15 cellular contexts compared by ENCODE assay signal in the genomic region with DNA sequence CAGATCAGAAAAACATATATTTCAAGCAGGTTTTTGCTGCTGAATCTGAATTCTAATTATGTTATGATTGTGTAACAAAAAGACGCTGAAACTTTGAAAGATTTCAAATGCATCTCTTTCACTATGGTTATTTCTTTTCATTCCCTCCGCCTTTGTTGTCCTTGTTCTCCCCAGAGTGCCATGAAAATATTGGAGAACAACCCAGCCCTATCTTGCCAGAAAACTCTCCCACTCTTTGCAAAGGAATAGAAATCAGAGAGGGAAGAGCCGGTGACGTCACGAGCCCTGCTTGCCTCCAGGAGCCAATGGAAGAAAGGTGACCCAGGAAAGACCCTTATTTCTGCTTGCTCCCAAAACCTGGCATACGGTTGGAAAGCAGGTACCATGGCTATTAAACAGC. TPM values are rescaled to one million over a fixed set of nuclear protein-coding genes. Genes with fewer than 3 reads are reported as not detected.
A peak's percentile ranks its signal among the peaks of the same experiment; 100 is the strongest.
DNase-seq lines count a peak whose midpoint lies in the region; ATAC-seq, FAIRE-seq and TF ChIP-seq lines count a peak whose summit lies in the region.
"Had no signal": no experiment of that assay in that cellular context is flagged by ENCODE, and none has a peak within 500 bp of the region (broad histone marks: within the 10 kb centered on the region; RNA-seq: fewer than 3 reads in every experiment).

No MANE protein-coding gene starts in this region.

- 39% methylated on average over 6 of the region's 6 CpGs for WGBS in HepG2 (ENCODE audit: low lambda C conversion rate)
- 54% methylated on average over 5 of the region's 6 CpGs for WGBS in right lobe of liver (ENCODE audit: insufficient coverage, low coverage, low lambda C conversion rate, missing lambda C conversion rate)

- DNase-seq in HepG2 (ENCODE audit: low spot score) (no peak), right lobe of liver (no peak), head of caudate nucleus (peak in 22 of 42 donors; percentile 20 to 64 (median 44)), sciatic nerve (ENCODE audit: low spot score) (peak; percentile 77), NCI-H446 treated with DMSO at 0.1 percent for 48 hours (lab: John Stamatoyannopoulos, UW) (no peak), brain microvascular endothelial cell (no peak)
- DNase-seq: AML-193, Kasumi-1, NCI-H1930, NCI-H2171, SHP77 had no signal

- H3K27ac ChIP-seq in HepG2 (ENCODE audit: extremely low read length, insufficient read depth, low read length) (no peak overlapping the region), right lobe of liver (no peak overlapping the region), brain microvascular endothelial cell (no peak overlapping the region)
- H3K27ac ChIP-seq: A549 had no signal

- H3K9me3 ChIP-seq in HepG2 (ENCODE audit: low read length) (no peaks in the 10 kb centered on the region), right lobe of liver (no peaks in the 10 kb centered on the region)
- H3K9me3 ChIP-seq: A549 had no signal

- TF ChIP-seq POLR2A in HepG2 (IDR thresholded peaks at IDR 0.05; ENCODE audit: insufficient read depth in 1 of 2, low read depth in 2 of 2, low read length in 2 of 2) (no peak), right lobe of liver (IDR thresholded peaks at IDR 0.05) (no peak)

- no peaks in the 10 kb centered on the region for H3K4me1 ChIP-seq in HepG2 (ENCODE audit: insufficient read depth, low read length)
- peaks cover 0 to 5% (median 0%) of the 10 kb centered on the region in 4 donors for H3K4me1 ChIP-seq in right lobe of liver

- TF ChIP-seq CTCF in HepG2 (CRISPR knock-in tag; IDR thresholded peaks at IDR 0.05) (no peak), right lobe of liver (IDR thresholded peaks at IDR 0.05) (no peak), brain microvascular endothelial cell (IDR thresholded peaks at IDR 0.05; ENCODE audit: low read depth, low read length, missing control alignments) (no peak)

- no peak overlapping the region for H3K9ac ChIP-seq in HepG2 (ENCODE audit: insufficient read depth, low read depth, low read length)

- H3K27me3 ChIP-seq in HepG2 (ENCODE audit: control insufficient read depth in 1 of 2, insufficient read depth in 2 of 2, low read length in 2 of 2) (peaks cover 2 to 32% of the 10 kb centered on the region in 2 experiments; a peak in 4 of 5 replicates), right lobe of liver (no peaks in the 10 kb centered on the region), brain microvascular endothelial cell (replicated peaks) (peaks cover 35% of the 10 kb centered on the region)

- H3K4me3 ChIP-seq in HepG2 (replicated peaks in 1 of 3; ENCODE audit: insufficient read depth in 1 of 3, low read depth in 2 of 3, low read length in 3 of 3) (no peak overlapping the region), right lobe of liver (no peak overlapping the region), brain microvascular endothelial cell (ENCODE audit: low read depth, low read length) (no peak overlapping the region)
- H3K4me3 ChIP-seq: A549, GM12878 had no signal

- no peak for FAIRE-seq in HepG2 (lab: Jason Lieb, UNC)
- FAIRE-seq: A549, GM12878 had no signal

- no peaks in the 10 kb centered on the region for H4K20me1 ChIP-seq in HepG2 (ENCODE audit: insufficient read depth, low read length)

- no peaks in the 10 kb centered on the region for H3K36me3 ChIP-seq in HepG2 (replicated peaks in 1 of 2; ENCODE audit: control insufficient read depth in 1 of 2, insufficient read depth in 2 of 2, low read length in 2 of 2)
- no peaks in the 10 kb centered on the region for H3K36me3 ChIP-seq in right lobe of liver
- no peaks in the 10 kb centered on the region for H3K36me3 ChIP-seq in brain microvascular endothelial cell (replicated peaks)

- intact Hi-C loops in HepG2 (cut with micrococcal nuclease; ENCODE audit: unreplicated experiment): no loop called here
- intact Hi-C loops in right lobe of liver (cut with DNase I): no loop called here
- intact Hi-C loops in head of caudate nucleus (cut with DNase I): loop anchor here (5.0 kb wide), 1 partner anchor 157 kb away; no protein-coding TSS in a partner anchor
- intact Hi-C loops in sciatic nerve (cut with DNase I): no loop called here

- no peak overlapping the region for H3K4me2 ChIP-seq in HepG2 (ENCODE audit: low read depth, low read length)
- H3K4me2 ChIP-seq: A549 had no signal

- H3K79me2 ChIP-seq in HepG2 (ENCODE audit: insufficient read depth, low read length): no peaks in the 10 kb centered on the region

- ATAC-seq in HepG2: no peak
- ATAC-seq in right lobe of liver: no peak
- peak; percentile 70 for ATAC-seq in sciatic nerve
- ATAC-seq in HG03108 (IDR thresholded peaks at IDR 0.05; ENCODE audit: unreplicated experiment): no peak
- ATAC-seq: A549, GM12878 had no signal

- no peak for TF ChIP-seq RAD21 in HepG2 (CRISPR knock-in tag; IDR thresholded peaks at IDR 0.05)

- CTCF ChIA-PET in HepG2 (lab: Yijun Ruan, JAX; ENCODE audit: low intra/inter-chr PET ratio, low total read pairs): no interaction called here

- POLR2A ChIA-PET in HepG2 (lab: Yijun Ruan, JAX): no interaction called here

- TF ChIP-seq EP300 in HepG2 (IDR thresholded peaks at IDR 0.05; ENCODE audit: low read depth in 2 of 2, low read length in 2 of 2): no peak
- no peak for TF ChIP-seq EP300 in HepG2 (CRISPR knock-in tag; IDR thresholded peaks at IDR 0.05; ENCODE audit: borderline replicate concordance)

- no peak overlapping the region for H2AFZ ChIP-seq in HepG2 (ENCODE audit: low read length)

- in situ Hi-C loops in HepG2 (cut with HindIII; ENCODE audit: extremely low pct_ligation_motif_present, low pct_unique_long_range_greater_than_20kb) (no loop called here), brain microvascular endothelial cell (cut with HindIII; ENCODE audit: low pct_ligation_motif_present, low sequenced_read_pairs) (no loop called here)

- BruUV-seq in HepG2 (replicated peaks; lab: Mats Ljungman, UMichigan): no TSS peak

TF ChIP-seq in HepG2, 621 proteins besides CTCF, POLR2A, EP300 and RAD21 (continues in another document):
- TF ChIP-seq SIN3B (IDR thresholded peaks at IDR 0.05; ENCODE audit: low read length): no peak
- TF ChIP-seq, protein P1, sequence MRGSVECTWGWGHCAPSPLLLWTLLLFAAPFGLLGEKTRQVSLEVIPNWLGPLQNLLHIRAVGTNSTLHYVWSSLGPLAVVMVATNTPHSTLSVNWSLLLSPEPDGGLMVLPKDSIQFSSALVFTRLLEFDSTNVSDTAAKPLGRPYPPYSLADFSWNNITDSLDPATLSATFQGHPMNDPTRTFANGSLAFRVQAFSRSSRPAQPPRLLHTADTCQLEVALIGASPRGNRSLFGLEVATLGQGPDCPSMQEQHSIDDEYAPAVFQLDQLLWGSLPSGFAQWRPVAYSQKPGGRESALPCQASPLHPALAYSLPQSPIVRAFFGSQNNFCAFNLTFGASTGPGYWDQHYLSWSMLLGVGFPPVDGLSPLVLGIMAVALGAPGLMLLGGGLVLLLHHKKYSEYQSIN (CRISPR knock-in tag; IDR thresholded peaks at IDR 0.05; ENCODE audit: borderline replicate concordance): no peak

RNA-seq across cellular contexts. Expression of a gene that starts 3.4 kb away (rescaled TPM):
- total RNA-seq in HepG2 (2016; rRNA removed; fragmentation: Illumina TruSeq; extraction: Trizol) (not detected in 2 replicates), right lobe of liver (10 to 100 TPM; 17.9 to 67.8 (median 42.8) TPM), sciatic nerve (65.8 TPM)
- total RNA-seq in HepG2 (2016; cell fraction: cytosol; rRNA removed; fragmentation: Illumina TruSeq; extraction: Trizol; ENCODE audit: low read depth): not detected in 2 replicates
- not detected in 2 replicates for total RNA-seq in HepG2 (2016; cell fraction: insoluble cytoplasmic fraction; rRNA removed; fragmentation: Illumina TruSeq; extraction: Trizol)
- not detected in 2 replicates for total RNA-seq in HepG2 (2016; cell fraction: membrane; rRNA removed; fragmentation: Illumina TruSeq; extraction: Trizol)
- total RNA-seq in HepG2 (2016; cell fraction: nucleus; rRNA removed; fragmentation: Illumina TruSeq; extraction: Trizol): not detected in 2 replicates
- not detected in 2 replicates for polyA plus RNA-seq in HepG2 (2011; rRNA removed)
- polyA plus RNA-seq in HepG2 (2011; cell fraction: cytosol; rRNA removed): not detected in 2 replicates
- polyA plus RNA-seq in HepG2 (2011; cell fraction: nucleus; rRNA removed): not detected in 2 replicates
- polyA plus RNA-seq in HepG2 (2012): not detected in 2 replicates
- polyA plus RNA-seq in HepG2 (2016; cell fraction: cytosol; fragmentation: Illumina TruSeq; extraction: Trizol; ENCODE audit: low read depth): not detected in 2 replicates
- not detected in 2 replicates for polyA plus RNA-seq in HepG2 (2016; cell fraction: insoluble cytoplasmic fraction; fragmentation: Illumina TruSeq; extraction: Trizol; ENCODE audit: low read depth)
- polyA plus RNA-seq in HepG2 (2016; cell fraction: membrane; fragmentation: Illumina TruSeq; extraction: Trizol; ENCODE audit: low read depth): not detected in 2 replicates
- not detected in 2 replicates for polyA plus RNA-seq in HepG2 (2016; cell fraction: nucleus; fragmentation: Illumina TruSeq; extraction: Trizol; ENCODE audit: insufficient read depth, low read depth)
- not detected in 2 replicates for polyA minus RNA-seq in HepG2 (2011; rRNA and poly(A)+ RNA removed; ENCODE audit: low replicate concordance)
- not detected in 2 replicates for polyA minus RNA-seq in HepG2 (2011; cell fraction: cytosol; rRNA and poly(A)+ RNA removed)
- not detected in 2 replicates for polyA minus RNA-seq in HepG2 (2011; cell fraction: nucleus; rRNA and poly(A)+ RNA removed)

RNA-seq across cellular contexts. Expression of a gene that starts 54.6 kb away (rescaled TPM):
- total RNA-seq in HepG2 (2016; rRNA removed; fragmentation: Illumina TruSeq; extraction: Trizol): not detected in 2 replicates
- not detected in 2 replicates for total RNA-seq in HepG2 (2016; cell fraction: cytosol; rRNA removed; fragmentation: Illumina TruSeq; extraction: Trizol; ENCODE audit: low read depth)
- total RNA-seq in HepG2 (2016; cell fraction: insoluble cytoplasmic fraction; rRNA removed; fragmentation: Illumina TruSeq; extraction: Trizol): not detected in 2 replicates
- not detected in 2 replicates for total RNA-seq in HepG2 (2016; cell fraction: membrane; rRNA removed; fragmentation: Illumina TruSeq; extraction: Trizol)
- not detected in 2 replicates for total RNA-seq in HepG2 (2016; cell fraction: nucleus; rRNA removed; fragmentation: Illumina TruSeq; extraction: Trizol)
- polyA plus RNA-seq in HepG2 (2011; rRNA removed): not detected in 2 replicates
- polyA plus RNA-seq in HepG2 (2011; cell fraction: cytosol; rRNA removed): not detected in 2 replicates
- polyA plus RNA-seq in HepG2 (2011; cell fraction: nucleus; rRNA removed): not detected in 2 replicates
- not detected in 2 replicates for polyA plus RNA-seq in HepG2 (2012)
- polyA plus RNA-seq in HepG2 (2016; cell fraction: cytosol; fragmentation: Illumina TruSeq; extraction: Trizol; ENCODE audit: low read depth): not detected in 2 replicates
- not detected in 2 replicates for polyA plus RNA-seq in HepG2 (2016; cell fraction: insoluble cytoplasmic fraction; fragmentation: Illumina TruSeq; extraction: Trizol; ENCODE audit: low read depth)
- not detected in 2 replicates for polyA plus RNA-seq in HepG2 (2016; cell fraction: membrane; fragmentation: Illumina TruSeq; extraction: Trizol; ENCODE audit: low read depth)
- polyA plus RNA-seq in HepG2 (2016; cell fraction: nucleus; fragmentation: Illumina TruSeq; extraction: Trizol; ENCODE audit: insufficient read depth, low read depth): not detected in 2 replicates
- not detected in 2 replicates for polyA minus RNA-seq in HepG2 (2011; rRNA and poly(A)+ RNA removed; ENCODE audit: low replicate concordance)
- polyA minus RNA-seq in HepG2 (2011; cell fraction: cytosol; rRNA and poly(A)+ RNA removed): not detected in 2 replicates
- polyA minus RNA-seq in HepG2 (2011; cell fraction: nucleus; rRNA and poly(A)+ RNA removed): not detected in 2 replicates
- total RNA-seq in right lobe of liver: not detected
- total RNA-seq in sciatic nerve: not detected
- total RNA-seq: GM12878, NCI-H460 had no signal
- polyA plus RNA-seq: A549, GM12878 had no signal

Comparison
In these comparisons a context has a peak if more than half of its experiments do, and no peak if none do; other contexts are left out.
1. RNA of a gene that starts 3.4 kb away (total RNA-seq): 65.8 TPM in sciatic nerve (single experiment) and 17.9 to 67.8 TPM in right lobe of liver; not detected in HepG2; every median in the first group is over 10 times any median in the second.
2. DNase-seq: peak in head of caudate nucleus (22 of 42) and sciatic nerve (single experiment); none in HepG2 (single experiment), right lobe of liver (0 of 3), NCI-H446 treated with DMSO at 0.1 percent for 48 hours (single experiment) and brain microvascular endothelial cell (single experiment).